Comparison of ENCODE assay signal across 27 cellular contexts in genomic region chr12:98684199-98684598, GRCh38.
"Had no signal": no experiment of that assay in that cellular context is flagged by ENCODE, and none has a peak within 500 bp of the region (broad histone marks: within the 10 kb centered on the region; RNA-seq: fewer than 3 reads in every experiment).

No MANE protein-coding gene starts in this region.

- H3K4me3 ChIP-seq: stomach, suprapubic skin, testis, thoracic aorta, thyroid gland, tibial artery, tibial nerve, transverse colon, upper lobe of left lung, upper lobe of right lung, uterus, vagina had no signal

- H3K9me3 ChIP-seq: stomach, suprapubic skin, testis, thoracic aorta, thyroid gland, tibial artery, tibial nerve, transverse colon, upper lobe of left lung, upper lobe of right lung, uterus, vagina had no signal

- H3K27me3 Mint-ChIP-seq: stimulated activated memory B cell treated with anti-CD40 and anti-IgM and Interleukin-4, amounts not matched to agents 10 μg/mL and 1 μg/mL and 100 μg/mL, for 72 hours; stimulated activated naive B cell treated with anti-CD40 and anti-IgM and Interleukin-4, amounts not matched to agents 10 μg/mL and 1 μg/mL and 100 μg/mL, for 72 hours; stimulated activated naive CD8-positive, alpha-beta T cell treated with anti-CD3 and anti-CD28 coated beads, Interleukin-15, amount 100 ng/mL, for 72 hours; stimulated activated naive CD8-positive, alpha-beta T cell treated with anti-CD3 and anti-CD28 coated beads, Interleukin-15, Interleukin-2, amounts not matched to agents 100 ng/mL and 50 ng/mL, for 24 hours; type B pancreatic cell had no signal

- H3K4me1 Mint-ChIP-seq: stimulated activated effector memory CD8-positive, alpha-beta T cell treated with anti-CD3 and anti-CD28 coated beads, Interleukin-12 subunit alpha, Interleukin-12 subunit beta, amount 100 ng/mL, for 72 hours; stimulated activated memory B cell treated with anti-CD40 and anti-IgM and Interleukin-4, amounts not matched to agents 10 μg/mL and 1 μg/mL and 100 μg/mL, for 72 hours; stimulated activated naive B cell treated with anti-CD40 and anti-IgM and Interleukin-4, amounts not matched to agents 10 μg/mL and 1 μg/mL and 100 μg/mL, for 72 hours; stimulated activated naive CD8-positive, alpha-beta T cell treated with anti-CD3 and anti-CD28 coated beads, Interleukin-15, amount 100 ng/mL, for 72 hours had no signal

- H3K4me1 ChIP-seq: stomach, suprapubic skin, testis, thyroid gland, tibial artery, tibial nerve, transverse colon, upper lobe of left lung, upper lobe of right lung, uterus, vagina had no signal

- H3K27ac Mint-ChIP-seq: stimulated activated effector memory CD8-positive, alpha-beta T cell treated with anti-CD3 and anti-CD28 coated beads, Interleukin-12 subunit alpha, Interleukin-12 subunit beta, amount 100 ng/mL, for 72 hours; stimulated activated memory B cell treated with anti-CD40 and anti-IgM and Interleukin-4, amounts not matched to agents 10 μg/mL and 1 μg/mL and 100 μg/mL, for 72 hours; stimulated activated naive B cell treated with anti-CD40 and anti-IgM and Interleukin-4, amounts not matched to agents 10 μg/mL and 1 μg/mL and 100 μg/mL, for 72 hours; stimulated activated naive CD8-positive, alpha-beta T cell treated with anti-CD3 and anti-CD28 coated beads, Interleukin-15, amount 100 ng/mL, for 72 hours; stimulated activated naive CD8-positive, alpha-beta T cell treated with anti-CD3 and anti-CD28 coated beads, Interleukin-15, Interleukin-2, amounts not matched to agents 100 ng/mL and 50 ng/mL, for 24 hours; type B pancreatic cell had no signal

- H3K4me3 Mint-ChIP-seq: stimulated activated effector memory CD8-positive, alpha-beta T cell treated with anti-CD3 and anti-CD28 coated beads, Interleukin-12 subunit alpha, Interleukin-12 subunit beta, amount 100 ng/mL, for 72 hours; stimulated activated memory B cell treated with anti-CD40 and anti-IgM and Interleukin-4, amounts not matched to agents 10 μg/mL and 1 μg/mL and 100 μg/mL, for 72 hours; stimulated activated naive B cell treated with anti-CD40 and anti-IgM and Interleukin-4, amounts not matched to agents 10 μg/mL and 1 μg/mL and 100 μg/mL, for 72 hours; stimulated activated naive CD8-positive, alpha-beta T cell treated with anti-CD3 and anti-CD28 coated beads, Interleukin-15, amount 100 ng/mL, for 72 hours; stimulated activated naive CD8-positive, alpha-beta T cell treated with anti-CD3 and anti-CD28 coated beads, Interleukin-15, Interleukin-2, amounts not matched to agents 100 ng/mL and 50 ng/mL, for 24 hours; type B pancreatic cell had no signal

- H3K36me3 ChIP-seq: uterus had no signal

- H3K27ac ChIP-seq: stomach, suprapubic skin, testis, thoracic aorta, thyroid gland, tibial artery, tibial nerve, transverse colon, upper lobe of left lung, upper lobe of right lung, uterus, vagina had no signal

- ATAC-seq: stimulated activated effector memory CD8-positive, alpha-beta T cell treated with anti-CD3 and anti-CD28 coated beads, Interleukin-12 subunit alpha, Interleukin-12 subunit beta, amount 100 ng/mL, for 72 hours; stimulated activated memory B cell treated with anti-CD40 and anti-IgM and Interleukin-4, amounts not matched to agents 10 μg/mL and 1 μg/mL and 100 μg/mL, for 72 hours; stimulated activated naive B cell treated with anti-CD40 and anti-IgM and Interleukin-4, amounts not matched to agents 10 μg/mL and 1 μg/mL and 100 μg/mL, for 72 hours; stimulated activated naive CD8-positive, alpha-beta T cell treated with anti-CD3 and anti-CD28 coated beads, Interleukin-15, amount 100 ng/mL, for 72 hours; stimulated activated naive CD8-positive, alpha-beta T cell treated with anti-CD3 and anti-CD28 coated beads, Interleukin-15, Interleukin-2, amounts not matched to agents 100 U/mL and 50 U/mL, for 24 hours; upper lobe of right lung had no signal

- DNase-seq: stimulated activated CD4-positive, alpha-beta T cell treated with anti-CD3 and anti-CD28 coated beads, Interleukin-2, amount 100 ng/mL, for 48 hours; stimulated activated CD4-positive, alpha-beta T cell treated with anti-CD3 and anti-CD28 coated beads, Interleukin-4, amount 100 ng/mL, for 1 hour; stimulated activated CD4-positive, alpha-beta T cell treated with anti-CD3 and anti-CD28 coated beads, Interleukin-4, amount 100 ng/mL, for 24 hours; stimulated activated CD4-positive, alpha-beta T cell treated with anti-CD3 and anti-CD28 coated beads, Interleukin-4, amount 100 ng/mL, for 4 hours; stimulated activated CD8-positive, alpha-beta memory T cell treated with anti-CD3 and anti-CD28 coated beads, Interleukin-4, amount 100 ng/mL, for 48 hours; stimulated activated naive B cell treated with anti-CD40 and anti-IgM and Interleukin-4, amounts not matched to agents 10 μg/mL and 1 μg/mL and 100 μg/mL, for 72 hours; stimulated activated naive CD4-positive, alpha-beta T cell; stimulated activated naive CD4-positive, alpha-beta T cell treated with Interleukin-2 at 50 U/mL for 16 hours; stimulated activated naive CD8-positive, alpha-beta T cell treated with anti-CD3 and anti-CD28 coated beads, Interleukin-15, amount 100 ng/mL, for 72 hours; stimulated activated naive CD8-positive, alpha-beta T cell treated with anti-CD3 and anti-CD28 coated beads, Interleukin-15, Interleukin-2, amounts not matched to agents 100 U/mL and 50 U/mL, for 24 hours; stomach; substantia nigra; testis; thyroid gland; tibial artery; transverse colon; upper lobe of left lung; upper lobe of right lung; uterus had no signal

- H3K27me3 ChIP-seq: stomach, suprapubic skin, testis, thyroid gland, tibial artery, tibial nerve, transverse colon, upper lobe of left lung, upper lobe of right lung, uterus, vagina had no signal

- H3K9me3 Mint-ChIP-seq: stimulated activated effector memory CD8-positive, alpha-beta T cell treated with anti-CD3 and anti-CD28 coated beads, Interleukin-12 subunit alpha, Interleukin-12 subunit beta, amount 100 ng/mL, for 72 hours; stimulated activated memory B cell treated with anti-CD40 and anti-IgM and Interleukin-4, amounts not matched to agents 10 μg/mL and 1 μg/mL and 100 μg/mL, for 72 hours; stimulated activated naive B cell treated with anti-CD40 and anti-IgM and Interleukin-4, amounts not matched to agents 10 μg/mL and 1 μg/mL and 100 μg/mL, for 72 hours; stimulated activated naive CD8-positive, alpha-beta T cell treated with anti-CD3 and anti-CD28 coated beads, Interleukin-15, amount 100 ng/mL, for 72 hours; stimulated activated naive CD8-positive, alpha-beta T cell treated with anti-CD3 and anti-CD28 coated beads, Interleukin-15, Interleukin-2, amounts not matched to agents 100 ng/mL and 50 ng/mL, for 24 hours; type B pancreatic cell had no signal
